8 cellular contexts compared by ENCODE assay signal in genomic region chr12:123231931-123232330, GRCh38. TPM values are rescaled to one million over a fixed set of nuclear protein-coding genes. Genes with fewer than 3 reads are reported as not detected.
DNase-seq lines count a peak whose midpoint lies in the region; ATAC-seq, FAIRE-seq and TF ChIP-seq lines count a peak whose summit lies in the region.

No MANE protein-coding gene starts in this region.

- H3K9ac ChIP-seq in GM12878 (ENCODE audit: control insufficient read depth, insufficient read depth, low read length) (peak overlapping the region; percentile 73), mesenchymal stem cell (ENCODE audit: low read length) (peak overlapping the region; percentile 93)

- DNase-seq in AG04449 (ENCODE audit: low read depth, low spot score) (no peak), HAP-1 (ENCODE audit: low spot score in 2 of 2) (no peak), GM12878 (ENCODE audit: low read depth, low spot score) (no peak), mesenchymal stem cell (no peak), H54 (ENCODE audit: insufficient read length, low spot score) (no peak), NOMO-1 treated with DMSO at 0.1 percent for 48 hours (lab: John Stamatoyannopoulos, UW; ENCODE audit: unreplicated experiment) (no peak)

- WGBS in GM12878 (ENCODE audit: insufficient coverage, insufficient replicate concordance, low lambda C conversion rate, missing lambda C conversion rate) = 18% methylated on average over 5 of the region's 5 CpGs
- 34% methylated on average over 5 of the region's 5 CpGs for WGBS in mesenchymal stem cell

- TF ChIP-seq EP300 in GM12878 (IDR thresholded peaks at IDR 0.05; ENCODE audit: borderline replicate concordance in 1 of 2, control insufficient read depth in 1 of 2, low read depth in 2 of 2, low read length in 2 of 2) = no peak

- in situ Hi-C loops in HAP-1 (cut with MboI; ENCODE audit: low sequenced_read_pairs) = no loop called here
- in situ Hi-C loops in GM12878 (cut with MboI) = loop anchor here (5.0 to 25.0 kb wide), 2 partner anchors 255 to 370 kb away; partner anchors contain the start of gene OGFOD2

- no TSS peak for BruUV-seq in GM12878 (replicated peaks; lab: Mats Ljungman, UMichigan)

- no peak for TF ChIP-seq POLR2A in GM12878 (IDR thresholded peaks at IDR 0.05; ENCODE audit: low read depth, low read length)
- TF ChIP-seq POLR2A in H54 (IDR thresholded peaks at IDR 0.05; ENCODE audit: low read depth, low read length) = no peak

- no peak overlapping the region for H4K8ac ChIP-seq in mesenchymal stem cell (ENCODE audit: low read length)

- no peak overlapping the region for H3K4ac ChIP-seq in mesenchymal stem cell (ENCODE audit: low read depth in 1 of 2, low read length in 2 of 2)

- no peak overlapping the region for H4K91ac ChIP-seq in mesenchymal stem cell (ENCODE audit: low read length)

- peak overlapping the region; percentile 75 for H3K4me2 ChIP-seq in GM12878 (ENCODE audit: control insufficient read depth, insufficient read depth)
- H3K4me2 ChIP-seq in mesenchymal stem cell (ENCODE audit: low read length, poor library complexity, severe bottlenecking) = peak overlapping the region; percentile 77

- H3K36me3 ChIP-seq in HAP-1 (replicated peaks) (peaks cover 12% of the 10 kb centered on the region; the same call in 1 of the 2 replicates), GM12878 (ENCODE audit: control insufficient read depth in 2 of 2, insufficient read depth in 2 of 2, low read length in 1 of 2) (no peaks in the 10 kb centered on the region), mesenchymal stem cell (ENCODE audit: control insufficient read depth in 1 of 2, insufficient read depth in 2 of 2, low read depth in 1 of 2, low read length in 2 of 2) (peaks cover 3 to 4% of the 10 kb centered on the region in 2 experiments)

- H2BK120ac ChIP-seq in mesenchymal stem cell (ENCODE audit: low read depth, low read length) = no peak overlapping the region

- no peaks in the 10 kb centered on the region for H3K27me3 ChIP-seq in HAP-1 (ENCODE audit: low read depth)
- no peaks in the 10 kb centered on the region for H3K27me3 ChIP-seq in GM12878 (replicated peaks in 1 of 2; ENCODE audit: control insufficient read depth in 2 of 2, insufficient read depth in 2 of 2, low read length in 1 of 2)
- H3K27me3 ChIP-seq in mesenchymal stem cell (ENCODE audit: control insufficient read depth in 1 of 2, insufficient read depth in 1 of 2, low read length in 2 of 2) = no peaks in the 10 kb centered on the region

- intact Hi-C loops in GM12878 (cut with micrococcal nuclease; ENCODE audit: unreplicated experiment) = loop anchor here (2.0 to 10.0 kb wide), 3 partner anchors 133 to 1430 kb away; partner anchors contain the start of genes SBNO1 and SETD1B

- no peaks in the 10 kb centered on the region for H4K20me1 ChIP-seq in GM12878 (ENCODE audit: control insufficient read depth, insufficient read depth)

- no peak for FAIRE-seq in GM12878 (lab: Jason Lieb, UNC)
- FAIRE-seq in H54 (lab: Jason Lieb, UNC) = no peak

- H3K79me2 ChIP-seq in GM12878 (ENCODE audit: control insufficient read depth, insufficient read depth, low read length) = peaks cover 84% of the 10 kb centered on the region

- POLR2A ChIA-PET in AG04449 (lab: Yijun Ruan, JAX) = interaction anchor here (0.6 to 2.7 kb wide), 13 partner anchors 9 to 313 kb away, joined by 3 to 25 read pairs (median 9); partner anchors contain the start of genes OGFOD2 and PITPNM2
- POLR2A ChIA-PET in GM12878 (lab: Charles Lee) = interaction anchor here (0.5 to 3.4 kb wide), 18 partner anchors 8 to 1690 kb away, joined by 3 to 23 read pairs (median 5); partner anchors contain the start of genes ARL6IP4, OGFOD2 and VPS37B

- SMC1A ChIA-PET in GM12878 (lab: Charles Lee; ENCODE audit: uncharacterized antibody, unreplicated experiment) = interaction anchor here (0.8 to 3.3 kb wide), 10 partner anchors 9 to 370 kb away, joined by 3 to 12 read pairs (median 5); partner anchors contain the start of genes DDX55, KMT5A and SBNO1

- ATAC-seq in GM12878 (no peak), HG03565 (IDR thresholded peaks at IDR 0.05; ENCODE audit: unreplicated experiment) (no peak), esophagus mucosa (no peak)

- RAD21 ChIA-PET in GM12878 (lab: Charles Lee; ENCODE audit: unreplicated experiment) = interaction anchor here (0.6 to 2.5 kb wide), 6 partner anchors 9 to 257 kb away, joined by 3 to 15 read pairs (median 4); partner anchors contain the start of gene OGFOD2

- TF ChIP-seq CTCF in AG04449 (IDR thresholded peaks at IDR 0.05; ENCODE audit: insufficient read depth, low read length, missing control alignments) (no peak), GM12878 (IDR thresholded peaks at IDR 0.05 in 2 of 3, conservative IDR thresholded peaks at IDR 0.05 in 1 of 3; ENCODE audit: control insufficient read depth in 2 of 3, extremely low read depth in 1 of 3, insufficient read depth in 1 of 3, low read depth in 3 of 3, low read length in 3 of 3) (no peak)

- H2AFZ ChIP-seq in GM12878 (ENCODE audit: control insufficient read depth, low read depth, low read length) (no peak overlapping the region), mesenchymal stem cell (ENCODE audit: low read depth, low read length) (no peak overlapping the region)

- CTCF ChIA-PET in AG04449 (lab: Yijun Ruan, JAX) = interaction anchor here (0.9 to 13.0 kb wide), 7 partner anchors 9 to 241 kb away, joined by 3 to 312 read pairs (median 5); no protein-coding TSS in a partner anchor
- CTCF ChIA-PET in GM12878 (lab: Yijun Ruan, JAX) = interaction anchor here (0.9 to 2.1 kb wide), 6 partner anchors 9 to 350 kb away, joined by 3 to 11 read pairs (median 6); partner anchors contain the start of gene OGFOD2

- no peak overlapping the region for H3K18ac ChIP-seq in mesenchymal stem cell (ENCODE audit: low read depth in 1 of 2, low read length in 2 of 2)

- H3K4me1 ChIP-seq in HAP-1 = peaks cover 29% of the 10 kb centered on the region
- H3K4me1 ChIP-seq in GM12878 (ENCODE audit: control insufficient read depth, insufficient read depth, low read length) = peaks cover 17% of the 10 kb centered on the region
- H3K4me1 ChIP-seq in mesenchymal stem cell (ENCODE audit: control insufficient read depth, insufficient read depth, low read depth, low read length) = peaks cover 5% of the 10 kb centered on the region

- TF ChIP-seq RAD21 in GM12878 (IDR thresholded peaks at IDR 0.05; ENCODE audit: insufficient read depth, low read depth, low read length) = no peak

- no peak overlapping the region for H2BK15ac ChIP-seq in mesenchymal stem cell (ENCODE audit: low read depth, poor library complexity, severe bottlenecking)

- H3K14ac ChIP-seq in mesenchymal stem cell (ENCODE audit: low read length in 2 of 2) = no peak overlapping the region

- H3K27ac ChIP-seq in GM12878 (ENCODE audit: control insufficient read depth, insufficient read depth) (peak overlapping the region; percentile 84), mesenchymal stem cell (ENCODE audit: low read length, poor library complexity, severe bottlenecking) (no peak overlapping the region)

- H3K79me1 ChIP-seq in mesenchymal stem cell (replicated peaks; ENCODE audit: low read length, poor library complexity, severe bottlenecking) = peaks cover 4% of the 10 kb centered on the region

- H2AK5ac ChIP-seq in mesenchymal stem cell (ENCODE audit: low read length, severe bottlenecking) = no peak overlapping the region

- H2BK5ac ChIP-seq in mesenchymal stem cell (ENCODE audit: low read depth, low read length, poor library complexity, severe bottlenecking) = no peak overlapping the region

- H3K23ac ChIP-seq in mesenchymal stem cell (ENCODE audit: low read length in 2 of 2) = no peak overlapping the region

- H2BK12ac ChIP-seq in mesenchymal stem cell (ENCODE audit: low read length in 2 of 2) = no peak overlapping the region

- H3K9me3 ChIP-seq in HAP-1 (no peaks in the 10 kb centered on the region), GM12878 (replicated peaks; ENCODE audit: control insufficient read depth, insufficient read depth, low read length) (no peaks in the 10 kb centered on the region), mesenchymal stem cell (ENCODE audit: control insufficient read depth, low read length) (no peaks in the 10 kb centered on the region)

- peak overlapping the region; percentile 95 for H3K4me3 ChIP-seq in AG04449 (ENCODE audit: low read depth, low read length)
- H3K4me3 ChIP-seq in HAP-1 = peak overlapping the region; percentile 81
- H3K4me3 ChIP-seq in GM12878 = peak overlapping the region; percentile 95
- H3K4me3 ChIP-seq in mesenchymal stem cell (ENCODE audit: insufficient read depth in 1 of 2, low read depth in 1 of 2, low read length in 2 of 2) = peak overlapping the region in 1 of 2 experiments; percentile 98

RNA-seq across cellular contexts. Expression of gene MPHOSPH9, which starts 1.0 kb away (rescaled TPM):
- 267 and 281 TPM in 2 replicates for total RNA-seq in GM12878 (2013; cell fraction: nucleolus; rRNA removed)
- total RNA-seq in GM12878 (2014; rRNA removed) (53.5 and 66.9 TPM in 2 replicates), GM12878 (2014; rRNA removed; fragmentation: Illumina TruSeq; extraction: Trizol) (72.2 and 80.2 TPM in 2 replicates), GM12878 (2021) (41.9 and 45.2 TPM in 2 replicates), esophagus mucosa (13.0 TPM)
- polyA plus RNA-seq in GM12878 (2011; ENCODE audit: low read depth) = 13.0 TPM
- polyA plus RNA-seq in GM12878 (2011; rRNA removed) (45.3 and 67.6 TPM in 2 replicates), GM12878 (2014; fragmentation: Illumina TruSeq; extraction: Trizol) (46.2 and 55.8 TPM in 2 replicates), GM12878 (2014; fragmentation: Nextera tagmentation; extraction: Ambion mirVana) (10 to 100 TPM; 11.5 to 13.3 TPM), GM12878 (2014; rRNA removed) (35.9 and 44.8 TPM in 2 replicates), GM12878 (2016; fragmentation: Nextera tagmentation; extraction: Ambion mirVana) (10 to 100 TPM; 51.2 to 58.1 TPM)
- polyA plus RNA-seq in GM12878 (2011; cell fraction: cytosol; rRNA removed) = 12.3 and 12.7 TPM in 2 replicates
- 42.7 and 44.0 TPM in 2 replicates for polyA plus RNA-seq in GM12878 (2011; cell fraction: nucleus; rRNA removed)
- 18.1 and 20.8 TPM in 2 replicates for polyA plus RNA-seq in GM12878 (2012)
- 34.7 and 51.7 TPM in 2 replicates for polyA minus RNA-seq in GM12878 (2011; rRNA and poly(A)+ RNA removed)
- 17.0 and 30.4 TPM in 2 replicates for polyA minus RNA-seq in GM12878 (2011; cell fraction: cytosol; rRNA and poly(A)+ RNA removed)
- polyA minus RNA-seq in GM12878 (2011; cell fraction: nucleus; rRNA and poly(A)+ RNA removed) = 42.7 and 62.7 TPM in 2 replicates
- 10.9 TPM for polyA plus RNA-seq in mesenchymal stem cell (2013, experiment 1 of 2)
- 11.2 TPM for polyA plus RNA-seq in mesenchymal stem cell (2013, experiment 2 of 2)

RNA-seq across cellular contexts. Expression of gene MTRFR, which starts 1.3 kb away (rescaled TPM):
- 42.3 and 54.2 TPM in 2 replicates for total RNA-seq in GM12878 (2013; cell fraction: nucleolus; rRNA removed)
- total RNA-seq in GM12878 (2014; rRNA removed) (17.5 and 24.1 TPM in 2 replicates), GM12878 (2014; rRNA removed; fragmentation: Illumina TruSeq; extraction: Trizol) (30.7 and 31.1 TPM in 2 replicates), GM12878 (2021) (14.9 and 15.6 TPM in 2 replicates), esophagus mucosa (7.7 TPM)
- 6.1 TPM for polyA plus RNA-seq in GM12878 (2011; ENCODE audit: low read depth)
- polyA plus RNA-seq in GM12878 (2011; rRNA removed) (9.7 and 12.2 TPM in 2 replicates), GM12878 (2014; fragmentation: Illumina TruSeq; extraction: Trizol) (24.5 and 27.8 TPM in 2 replicates), GM12878 (2014; fragmentation: Nextera tagmentation; extraction: Ambion mirVana) (10 to 100 TPM; 30.8 to 33.4 TPM), GM12878 (2014; rRNA removed) (21.0 and 25.0 TPM in 2 replicates), GM12878 (2016; fragmentation: Nextera tagmentation; extraction: Ambion mirVana) (10 to 100 TPM; 25.2 to 25.5 TPM)
- polyA plus RNA-seq in GM12878 (2011; cell fraction: cytosol; rRNA removed) = 18.9 and 21.0 TPM in 2 replicates
- polyA plus RNA-seq in GM12878 (2011; cell fraction: nucleus; rRNA removed) = 6.0 and 6.6 TPM in 2 replicates
- polyA plus RNA-seq in GM12878 (2012) = 11.5 and 16.0 TPM in 2 replicates
- 16.4 and 27.2 TPM in 2 replicates for polyA minus RNA-seq in GM12878 (2011; rRNA and poly(A)+ RNA removed)
- polyA minus RNA-seq in GM12878 (2011; cell fraction: cytosol; rRNA and poly(A)+ RNA removed) = 9.9 and 11.5 TPM in 2 replicates
- polyA minus RNA-seq in GM12878 (2011; cell fraction: nucleus; rRNA and poly(A)+ RNA removed) = 12.7 and 28.5 TPM in 2 replicates
- polyA plus RNA-seq in mesenchymal stem cell (2013, experiment 1 of 2) = 11.6 TPM
- polyA plus RNA-seq in mesenchymal stem cell (2013, experiment 2 of 2) = 12.5 TPM

RNA-seq across cellular contexts. Expression of gene CDK2AP1, which starts 39.7 kb away (rescaled TPM):
- total RNA-seq in GM12878 (2013; cell fraction: nucleolus; rRNA removed) = 8.6 and 9.0 TPM in 2 replicates
- total RNA-seq in GM12878 (2014; rRNA removed) (79.6 and 95.3 TPM in 2 replicates), GM12878 (2014; rRNA removed; fragmentation: Illumina TruSeq; extraction: Trizol) (59.8 and 67.5 TPM in 2 replicates), GM12878 (2021) (62.9 and 63.6 TPM in 2 replicates), esophagus mucosa (109 TPM)
- polyA plus RNA-seq in GM12878 (2011; ENCODE audit: low read depth) = 27.6 TPM
- polyA plus RNA-seq in GM12878 (2011; rRNA removed) (86.1 and 108 TPM in 2 replicates), GM12878 (2014; fragmentation: Illumina TruSeq; extraction: Trizol) (108 and 120 TPM in 2 replicates), GM12878 (2014; fragmentation: Nextera tagmentation; extraction: Ambion mirVana) (10 to 100 TPM; 42.4 to 54.7 TPM), GM12878 (2014; rRNA removed) (66.9 and 74.3 TPM in 2 replicates), GM12878 (2016; fragmentation: Nextera tagmentation; extraction: Ambion mirVana) (10 to 100 TPM; 22.0 to 24.6 TPM)
- 35.8 and 36.9 TPM in 2 replicates for polyA plus RNA-seq in GM12878 (2011; cell fraction: cytosol; rRNA removed)
- 19.8 and 21.6 TPM in 2 replicates for polyA plus RNA-seq in GM12878 (2011; cell fraction: nucleus; rRNA removed)
- polyA plus RNA-seq in GM12878 (2012) = 35.6 and 37.0 TPM in 2 replicates
- 20.1 and 20.9 TPM in 2 replicates for polyA minus RNA-seq in GM12878 (2011; rRNA and poly(A)+ RNA removed)
- polyA minus RNA-seq in GM12878 (2011; cell fraction: cytosol; rRNA and poly(A)+ RNA removed) = 10.7 and 13.2 TPM in 2 replicates
- 4.4 and 5.5 TPM in 2 replicates for polyA minus RNA-seq in GM12878 (2011; cell fraction: nucleus; rRNA and poly(A)+ RNA removed)
- polyA plus RNA-seq in mesenchymal stem cell (2013, experiment 1 of 2) = 339 TPM
- polyA plus RNA-seq in mesenchymal stem cell (2013, experiment 2 of 2) = 346 TPM
